19 cellular contexts compared by ENCODE assay signal in the genomic region with DNA sequence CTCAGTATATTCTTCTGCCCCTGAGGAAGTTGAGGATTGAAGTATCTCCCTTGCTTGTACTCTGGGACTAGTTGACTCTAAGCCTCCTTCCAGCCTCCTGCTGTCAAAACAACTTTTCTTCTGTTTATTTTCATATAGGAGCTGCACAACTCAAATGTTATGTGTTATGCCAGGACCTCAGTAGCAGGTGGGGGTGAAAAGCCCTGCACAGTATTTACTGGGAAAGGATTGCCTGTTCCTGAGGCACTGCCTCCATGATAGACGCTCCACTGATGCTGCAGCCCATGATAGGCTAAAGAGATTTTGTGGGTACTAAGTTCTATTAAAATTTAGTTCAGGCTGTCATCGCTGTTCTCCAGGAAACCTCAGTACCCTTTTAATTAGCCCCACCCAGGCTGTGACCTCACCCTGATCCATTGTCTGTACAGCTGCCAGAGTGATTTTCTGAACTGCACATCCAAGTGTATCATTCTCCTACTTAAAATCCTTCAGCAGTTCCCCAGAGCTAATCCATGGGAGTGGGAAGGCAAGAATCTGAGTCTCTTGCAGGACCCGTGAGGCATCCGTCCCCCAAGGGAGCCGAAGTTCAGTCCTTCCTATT. TPM values are rescaled to one million over a fixed set of nuclear protein-coding genes. Genes with fewer than 3 reads are reported as not detected.
DNase-seq lines count a peak whose midpoint lies in the region; ATAC-seq lines count a peak whose summit lies in the region.
"Had no signal": no experiment of that assay in that cellular context is flagged by ENCODE, and none has a peak within 500 bp of the region (broad histone marks: within the 10 kb centered on the region; RNA-seq: fewer than 3 reads in every experiment).

No MANE protein-coding gene starts in this region.

- no peaks in the 10 kb centered on the region for H3K9me3 ChIP-seq in endocrine pancreas (ENCODE audit: control insufficient read depth, low read length)
- H3K9me3 ChIP-seq: Caco-2, psoas muscle, uterus had no signal

- no peaks in the 10 kb centered on the region for H3K27me3 ChIP-seq in endocrine pancreas (ENCODE audit: control insufficient read depth, insufficient read depth, low read length)
- H3K27me3 ChIP-seq: brain microvascular endothelial cell, uterus had no signal

- intact Hi-C loops in sciatic nerve (cut with DNase I): no loop called here

- H3K36me3 ChIP-seq in endocrine pancreas (ENCODE audit: control insufficient read depth, insufficient read depth, low read length): no peaks in the 10 kb centered on the region
- H3K36me3 ChIP-seq: brain microvascular endothelial cell, uterus had no signal

- H3K4me3 ChIP-seq in endocrine pancreas (ENCODE audit: control insufficient read depth, insufficient read depth, low read length): no peak overlapping the region
- H3K4me3 ChIP-seq: K562, psoas muscle, uterus had no signal

- DNase-seq in NCI-H510A treated with DMSO at 0.1 percent for 48 hours (lab: John Stamatoyannopoulos, UW) (peak; percentile 9), NCI-H510A (lab: John Stamatoyannopoulos, UW) (no peak), NCI-H146 (lab: John Stamatoyannopoulos, UW) (peak; percentile 64), sciatic nerve (ENCODE audit: low spot score) (no peak), NOMO-1 treated with DMSO at 0.1 percent for 48 hours (lab: John Stamatoyannopoulos, UW; ENCODE audit: unreplicated experiment) (no peak), SW480 (ENCODE audit: low spot score) (no peak)
- DNase-seq: activated CD4-positive, alpha-beta T cell treated with anti-CD3 and anti-CD28 coated beads, Interleukin-2, amount 10 ng/mL, durations not matched to agents 7 days and 5 days; activated T-cell treated with anti-CD3 and anti-CD28 coated beads, Interleukin-2, amount 50 U/mL, for 1 hour; brain microvascular endothelial cell; Caco-2; naive thymus-derived CD4-positive, alpha-beta T cell; NCI-H1436; psoas muscle; stimulated activated naive CD8-positive, alpha-beta T cell treated with anti-CD3 and anti-CD28 coated beads, Interleukin-15, amount 100 ng/mL, for 72 hours; T1000; uterus had no signal

- H3K4me1 ChIP-seq in endocrine pancreas (ENCODE audit: control insufficient read depth, insufficient read depth, low read length): peaks cover 5% of the 10 kb centered on the region
- H3K4me1 ChIP-seq: psoas muscle, uterus had no signal

- H3K9ac ChIP-seq in endocrine pancreas (ENCODE audit: control insufficient read depth, insufficient read depth, low read length): peak overlapping the region; percentile 4

- ATAC-seq in sciatic nerve: peak; percentile 51
- ATAC-seq in HG03135 (IDR thresholded peaks at IDR 0.05; ENCODE audit: unreplicated experiment): no peak
- ATAC-seq: K562; naive thymus-derived CD4-positive, alpha-beta T cell; psoas muscle; stimulated activated naive CD8-positive, alpha-beta T cell treated with anti-CD3 and anti-CD28 coated beads, Interleukin-15, amount 100 ng/mL, for 72 hours had no signal

RNA-seq across cellular contexts. Expression of a gene that starts 52.0 kb away (rescaled TPM):
- total RNA-seq in sciatic nerve: 20.8 TPM

Comparison
In these comparisons a context has a peak if more than half of its experiments do, and no peak if none do; other contexts are left out.
1. DNase-seq: peak in NCI-H510A treated with DMSO at 0.1 percent for 48 hours (single experiment) and NCI-H146 (single experiment); none in NCI-H510A (single experiment), sciatic nerve (single experiment), NOMO-1 treated with DMSO at 0.1 percent for 48 hours (single experiment) and SW480 (single experiment).